In genomic region chr5:58666141-58666540, GRCh38 we compare ENCODE assay signal across 24 cellular contexts.
"Had no signal": no experiment of that assay in that cellular context is flagged by ENCODE, and none has a peak within 500 bp of the region (broad histone marks: within the 10 kb centered on the region; RNA-seq: fewer than 3 reads in every experiment).

No MANE protein-coding gene starts in this region.

- H3K9me3 ChIP-seq: adrenal gland, ascending aorta, colonic mucosa, neutrophil, ovary, prostate gland, thyroid gland had no signal

- H3K4me1 ChIP-seq: adrenal gland, ascending aorta, colonic mucosa, prostate gland, thyroid gland had no signal

- H3K4me1 Mint-ChIP-seq: naive thymus-derived CD8-positive, alpha-beta T cell had no signal

- H3K27ac ChIP-seq: ascending aorta, brain microvascular endothelial cell, colonic mucosa, neutrophil, ovary, prostate gland, thyroid gland had no signal

- H3K4me3 Mint-ChIP-seq: activated naive CD8-positive, alpha-beta T cell; activated T-cell treated with anti-CD3 and anti-CD28 coated beads, Interleukin-2, amount 50 U/mL, for 4 hours; naive thymus-derived CD8-positive, alpha-beta T cell; stimulated activated naive CD8-positive, alpha-beta T cell treated with anti-CD3 and anti-CD28 coated beads, Interleukin-15, Interleukin-2, amounts not matched to agents 100 ng/mL and 50 ng/mL, for 24 hours; T-helper 1 cell treated with Interleukin-12 subunit alpha and Interleukin-12 subunit beta and Interleukin-4 antibody, amounts not matched to agents 30 μg/mL and 1 μg/mL, for 36 hours; WTC11 had no signal

- H3K27me3 ChIP-seq: adrenal gland, ascending aorta, brain microvascular endothelial cell, colonic mucosa, neutrophil, ovary, thyroid gland had no signal

- H3K9me3 Mint-ChIP-seq: activated T-helper 2 cell treated with anti-CD3 and anti-CD28 coated beads, Interferon-gamma antibody, Interleukin-2, Interleukin-4, amounts not matched to agents 10 μg/mL and 5 μg/mL and 100 μg/mL, durations not matched to agents 14 hours and 24 hours and 36 hours; stimulated activated naive CD8-positive, alpha-beta T cell treated with anti-CD3 and anti-CD28 coated beads, Interleukin-15, Interleukin-2, amounts not matched to agents 100 ng/mL and 50 ng/mL, for 24 hours; T-helper 1 cell treated with Interleukin-12 subunit alpha and Interleukin-12 subunit beta and Interleukin-4 antibody, amounts not matched to agents 30 μg/mL and 1 μg/mL, for 36 hours; WTC11 had no signal

- H3K27ac Mint-ChIP-seq: activated naive CD8-positive, alpha-beta T cell; activated T-helper 2 cell treated with anti-CD3 and anti-CD28 coated beads, Interferon-gamma antibody, Interleukin-2, Interleukin-4, amounts not matched to agents 10 μg/mL and 5 μg/mL and 100 μg/mL, durations not matched to agents 14 hours and 24 hours and 36 hours; naive thymus-derived CD8-positive, alpha-beta T cell; stimulated activated naive CD8-positive, alpha-beta T cell treated with anti-CD3 and anti-CD28 coated beads, Interleukin-15, Interleukin-2, amounts not matched to agents 100 ng/mL and 50 ng/mL, for 24 hours; T-helper 1 cell treated with Interleukin-12 subunit alpha and Interleukin-12 subunit beta and Interleukin-4 antibody, amounts not matched to agents 30 μg/mL and 1 μg/mL, for 36 hours; WTC11 had no signal

- ATAC-seq: activated T-cell treated with anti-CD3 and anti-CD28 coated beads, Interleukin-2, amount 50 U/mL, for 4 hours; naive thymus-derived CD8-positive, alpha-beta T cell; WTC11 had no signal

- H3K27me3 Mint-ChIP-seq: activated naive CD8-positive, alpha-beta T cell; stimulated activated naive CD8-positive, alpha-beta T cell treated with anti-CD3 and anti-CD28 coated beads, Interleukin-15, Interleukin-2, amounts not matched to agents 100 ng/mL and 50 ng/mL, for 24 hours had no signal

- H3K36me3 Mint-ChIP-seq: activated naive CD8-positive, alpha-beta T cell; naive thymus-derived CD8-positive, alpha-beta T cell; WTC11 had no signal

- H3K4me3 ChIP-seq: adrenal gland, ascending aorta, colonic mucosa, lung, ovary, prostate gland, thyroid gland had no signal

- H3K36me3 ChIP-seq: adrenal gland, ascending aorta, brain microvascular endothelial cell, colonic mucosa, neutrophil, ovary, prostate gland, thyroid gland had no signal

- DNase-seq: activated CD4-positive, alpha-beta T cell treated with anti-CD3 and anti-CD28 coated beads, Interleukin-2, amount 50 U/mL, for 4 hours; activated CD8-positive, alpha-beta memory T cell treated with anti-CD3 and anti-CD28 coated beads, Interleukin-2, amount 50 U/mL, for 48 hours; activated naive CD4-positive, alpha-beta T cell; activated T-cell treated with anti-CD3 and anti-CD28 coated beads, Interleukin-2, amount 50 U/mL, for 4 hours; brain microvascular endothelial cell; colonic mucosa; foreskin fibroblast; kidney; naive thymus-derived CD8-positive, alpha-beta T cell; stimulated activated CD4-positive, alpha-beta T cell treated with anti-CD3 and anti-CD28 coated beads, Interleukin-4, amount 100 ng/mL, for 24 hours; substantia nigra; T1000; thyroid gland had no signal
